Comparison of ENCODE assay signal across 22 cellular contexts in genomic region chr13:94342436-94343242, GRCh38.
DNase-seq lines count a peak whose midpoint lies in the region; ATAC-seq and TF ChIP-seq lines count a peak whose summit lies in the region.
"Had no signal": no experiment of that assay in that cellular context is flagged by ENCODE, and none has a peak within 500 bp of the region (broad histone marks: within the 10 kb centered on the region; RNA-seq: fewer than 3 reads in every experiment).

No MANE protein-coding gene starts in this region.

- H3F3A ChIP-seq in GM23338 (replicated peaks; ENCODE audit: low read depth): no peaks in the 10 kb centered on the region

- intact Hi-C loops in Right ventricle myocardium inferior (cut with DNase I) (no loop called here), cardiac septum (cut with DNase I) (no loop called here), colonic mucosa (cut with DNase I) (no loop called here), transverse colon (cut with DNase I; ENCODE audit: low total_unique reads) (no loop called here)

- H3K27ac ChIP-seq in colonic mucosa: peak overlapping the region; percentile 17
- peak overlapping the region; percentile 58 to 71 (median 63) for H3K27ac ChIP-seq in transverse colon
- no peak overlapping the region for H3K27ac ChIP-seq in GM23338 (ENCODE audit: low read depth)
- H3K27ac ChIP-seq: suprapubic skin had no signal

- no peak for TF ChIP-seq EP300 in transverse colon (IDR thresholded peaks at IDR 0.05; ENCODE audit: low read depth)

- no peaks in the 10 kb centered on the region for H4K20me1 ChIP-seq in GM23338 (replicated peaks; ENCODE audit: insufficient read depth)

- H3K4me1 Mint-ChIP-seq in nephron progenitor cell (peaks cover 12% of the 10 kb centered on the region), GM23338 (peaks cover 29% of the 10 kb centered on the region)

- no peaks in the 10 kb centered on the region for H3K9me3 Mint-ChIP-seq in nephron progenitor cell
- H3K9me3 Mint-ChIP-seq in GM23338: no peaks in the 10 kb centered on the region; the same call in 2 of the 3 replicates
- H3K9me3 Mint-ChIP-seq: activated naive CD8-positive, alpha-beta T cell treated with anti-CD3 and anti-CD28 coated beads, Interleukin-2, amount 50 U/mL, for 24 hours; activated T-helper 17 cell treated with anti-CD3 and anti-CD28 coated beads, Interleukin-2, amount 50 U/mL, for 72 hours; central memory CD8-positive, alpha-beta T cell had no signal

- no peaks in the 10 kb centered on the region for H3K27me3 ChIP-seq in colonic mucosa
- H3K27me3 ChIP-seq in transverse colon: no peaks in the 10 kb centered on the region
- no peaks in the 10 kb centered on the region for H3K27me3 ChIP-seq in GM23338 (ENCODE audit: insufficient read depth)
- H3K27me3 ChIP-seq: suprapubic skin had no signal

- H3K27me3 Mint-ChIP-seq in nephron progenitor cell (ENCODE audit: low read depth, poor library complexity) (peaks cover 6% of the 10 kb centered on the region), GM23338 (ENCODE audit: insufficient read depth, low read depth, poor library complexity) (peaks cover 10% of the 10 kb centered on the region)
- H3K27me3 Mint-ChIP-seq: central memory CD8-positive, alpha-beta T cell had no signal

- H3K36me3 ChIP-seq in colonic mucosa: no peaks in the 10 kb centered on the region
- no peaks in the 10 kb centered on the region for H3K36me3 ChIP-seq in transverse colon
- no peaks in the 10 kb centered on the region for H3K36me3 ChIP-seq in GM23338 (ENCODE audit: insufficient read depth)
- H3K36me3 ChIP-seq: suprapubic skin had no signal

- DNase-seq in Right ventricle myocardium inferior (ENCODE audit: missing footprints): no peak
- DNase-seq in cardiac septum (ENCODE audit: low spot score): no peak
- DNase-seq in colonic mucosa: no peak
- DNase-seq in nephron progenitor cell: no peak
- DNase-seq in transverse colon: no peak
- DNase-seq in GM03348 (ENCODE audit: low spot score): no peak
- no peak for DNase-seq in GM23338 (ENCODE audit: low spot score)
- DNase-seq in Ammon's horn (ENCODE audit: low spot score): no peak
- DNase-seq: activated CD8-positive, alpha-beta memory T cell treated with anti-CD3 and anti-CD28 coated beads, Interleukin-2, amount 10 ng/mL, durations not matched to agents 7 days and 5 days; activated naive CD8-positive, alpha-beta T cell treated with anti-CD3 and anti-CD28 coated beads, Interleukin-2, amount 50 U/mL, for 24 hours; C1 segment of cervical spinal cord; hypothalamus; kidney; NCI-H1436; NCI-H2171 treated with DMSO at 0.1 percent for 48 hours; occipital lobe; PC-3; stimulated activated CD4-positive, alpha-beta T cell treated with anti-CD3 and anti-CD28 coated beads, Interleukin-4, amount 100 ng/mL, for 24 hours had no signal

- H3K9me2 ChIP-seq in GM23338 (ENCODE audit: insufficient read depth): no peaks in the 10 kb centered on the region

- TF ChIP-seq CTCF in colonic mucosa (IDR thresholded peaks at IDR 0.05): no peak
- TF ChIP-seq CTCF in nephron progenitor cell (IDR thresholded peaks at IDR 0.05): no peak
- TF ChIP-seq CTCF in transverse colon (IDR thresholded peaks at IDR 0.05): no peak
- TF ChIP-seq CTCF in GM23338 (conservative IDR thresholded peaks at IDR 0.05; ENCODE audit: low read depth in 2 of 2): no peak

- in situ Hi-C loops in transverse colon (cut with MboI; ENCODE audit: low pct_ligation_motif_present in 1 of 4, low pct_unique_long_range_greater_than_20kb in 1 of 4, low sequenced_read_pairs in 3 of 4): no loop called here

- ATAC-seq in Right ventricle myocardium inferior (peak; percentile 27), GM23338 (no peak)
- ATAC-seq: activated CD8-positive, alpha-beta memory T cell treated with anti-CD3 and anti-CD28 coated beads, Interleukin-2, amount 10 ng/mL, durations not matched to agents 7 days and 5 days; activated naive CD8-positive, alpha-beta T cell treated with anti-CD3 and anti-CD28 coated beads, Interleukin-2, amount 50 U/mL, for 24 hours; activated T-helper 17 cell treated with anti-CD3 and anti-CD28 coated beads, Interleukin-2, amount 50 U/mL, for 72 hours had no signal

- WGBS in transverse colon (ENCODE audit: low coverage in 1 of 2), 2 donors: 66 to 71% methylated on average over 4 to 17 of the region's 17 CpGs

- H3K4me3 ChIP-seq in colonic mucosa (no peak overlapping the region), transverse colon (no peak overlapping the region), GM23338 (no peak overlapping the region)
- H3K4me3 ChIP-seq: skin epidermis, suprapubic skin had no signal

- H3K4me1 ChIP-seq in colonic mucosa (no peaks in the 10 kb centered on the region), transverse colon (peaks cover 0 to 23% (median 6%) of the 10 kb centered on the region in 4 donors), GM23338 (ENCODE audit: insufficient read depth) (peaks cover 11% of the 10 kb centered on the region)

- H2AFZ ChIP-seq in GM23338: no peak overlapping the region

- TF ChIP-seq POLR2A in transverse colon (IDR thresholded peaks at IDR 0.05): no peak

- H3K36me3 Mint-ChIP-seq in nephron progenitor cell (ENCODE audit: low read depth) (peaks cover 3% of the 10 kb centered on the region), GM23338 (ENCODE audit: low read depth) (no peaks in the 10 kb centered on the region)

- H3K9me3 ChIP-seq in colonic mucosa (no peaks in the 10 kb centered on the region), transverse colon (no peaks in the 10 kb centered on the region)
- H3K9me3 ChIP-seq: suprapubic skin had no signal

- H3K4me2 ChIP-seq in GM23338: no peak overlapping the region

- H3K4me3 Mint-ChIP-seq in nephron progenitor cell (no peak overlapping the region), GM23338 (no peak overlapping the region)
- H3K4me3 Mint-ChIP-seq: activated CD8-positive, alpha-beta memory T cell treated with anti-CD3 and anti-CD28 coated beads, Interleukin-2, amount 10 ng/mL, durations not matched to agents 7 days and 5 days; activated naive CD8-positive, alpha-beta T cell treated with anti-CD3 and anti-CD28 coated beads, Interleukin-2, amount 50 U/mL, for 24 hours; activated T-helper 17 cell treated with anti-CD3 and anti-CD28 coated beads, Interleukin-2, amount 50 U/mL, for 72 hours; central memory CD8-positive, alpha-beta T cell had no signal

- H3K27ac Mint-ChIP-seq in nephron progenitor cell: peak overlapping the region; percentile 25
- no peak overlapping the region for H3K27ac Mint-ChIP-seq in GM23338
- H3K27ac Mint-ChIP-seq: activated CD8-positive, alpha-beta memory T cell treated with anti-CD3 and anti-CD28 coated beads, Interleukin-2, amount 10 ng/mL, durations not matched to agents 7 days and 5 days; activated T-helper 17 cell treated with anti-CD3 and anti-CD28 coated beads, Interleukin-2, amount 50 U/mL, for 72 hours had no signal

- no peaks in the 10 kb centered on the region for H3K79me2 ChIP-seq in GM23338 (replicated peaks; ENCODE audit: insufficient read depth)

- H3K9ac ChIP-seq in colonic mucosa (ENCODE audit: low read depth in 2 of 2, low read length in 2 of 2): no peak overlapping the region

TF ChIP-seq in GM23338, 12 proteins besides CTCF, POLR2A, EP300 and RAD21:
- TF ChIP-seq ZNF331 (CRISPR knock-in tag; IDR thresholded peaks at IDR 0.05; ENCODE audit: low read depth): no peak
- TF ChIP-seq REST (IDR thresholded peaks at IDR 0.05; ENCODE audit: unreplicated experiment): no peak
- TF ChIP-seq JUNB (IDR thresholded peaks at IDR 0.05; ENCODE audit: unreplicated experiment): no peak
- no peak for TF ChIP-seq NANOG (IDR thresholded peaks at IDR 0.05; ENCODE audit: borderline replicate concordance)
